29 cellular contexts compared by ENCODE assay signal in genomic region chr10:49776851-49777250, GRCh38. TPM values are rescaled to one million over a fixed set of nuclear protein-coding genes. Genes with fewer than 3 reads are reported as not detected.
"Had no signal": no experiment of that assay in that cellular context is flagged by ENCODE, and none has a peak within 500 bp of the region (broad histone marks: within the 10 kb centered on the region; RNA-seq: fewer than 3 reads in every experiment).

No MANE protein-coding gene starts in this region.

- DNase-seq: activated B cell treated with CpG ODN at 0.5 μM for 24 hours; activated CD4-positive, alpha-beta memory T cell treated with anti-CD3 and anti-CD28 coated beads for 36 hours; activated CD4-positive, alpha-beta T cell treated with anti-CD3 and anti-CD28 coated beads for 4 hours; activated CD4-positive, alpha-beta T cell treated with anti-CD3 and anti-CD28 coated beads, Interleukin-2, amount 10 ng/mL, durations not matched to agents 24 days and 14 days; activated CD4-positive, alpha-beta T cell treated with anti-CD3 and anti-CD28 coated beads, Interleukin-2, amount 50 U/mL, for 1 hour; activated CD4-positive, alpha-beta T cell treated with anti-CD3 and anti-CD28 coated beads, Interleukin-2, amount 50 U/mL, for 4 hours; activated CD4-positive, CD25-positive, alpha-beta regulatory T cell treated with anti-CD3 and anti-CD28 coated beads, Interleukin-2, amount 50 U/mL, for 72 hours; activated CD8-positive, alpha-beta memory T cell treated with anti-CD3 and anti-CD28 coated beads, Interleukin-2, amount 50 U/mL, for 4 hours; activated CD8-positive, alpha-beta T cell treated with anti-CD3 and anti-CD28 coated beads for 36 hours; activated effector memory CD4-positive, alpha-beta T cell treated with anti-CD3 and anti-CD28 coated beads, Interleukin-2, amount 50 U/mL, for 16 hours; activated gamma-delta T cell treated with Interleukin-2 at 50 U/mL for 16 hours; activated naive CD4-positive, alpha-beta T cell; activated naive CD4-positive, alpha-beta T cell treated with anti-CD3 and anti-CD28 coated beads for 36 hours; activated naive CD4-positive, alpha-beta T cell treated with anti-CD3 and anti-CD28 coated beads, Interleukin-2, amount 50 U/mL, for 16 hours; activated naive CD8-positive, alpha-beta T cell treated with anti-CD3 and anti-CD28 coated beads for 36 hours; activated T-cell treated with anti-CD3 and anti-CD28 coated beads for 4 hours; activated T-cell treated with anti-CD3 and anti-CD28 coated beads, Interleukin-2, amount 50 U/mL, for 1 hour; activated T-cell treated with anti-CD3 and anti-CD28 coated beads, Interleukin-2, amount 50 U/mL, for 4 hours; activated T-cell treated with anti-CD3 and anti-CD28 coated beads, Interleukin-2, amount 50 U/mL, for 72 hours; adrenal gland; amniotic stem cell; aorta; body of pancreas; brain microvascular endothelial cell; central memory CD4-positive, alpha-beta T cell; T-helper 2 cell; T-helper 9 cell had no signal

- H3K27ac ChIP-seq: adrenal gland, body of pancreas, brain microvascular endothelial cell, breast epithelium, VCaP had no signal

- H3K4me1 ChIP-seq: adrenal gland, body of pancreas, breast epithelium had no signal

- H3K27me3 ChIP-seq: adrenal gland, body of pancreas, brain microvascular endothelial cell, breast epithelium had no signal

- H3K36me3 ChIP-seq: adrenal gland, brain microvascular endothelial cell, breast epithelium had no signal

- H3K4me3 ChIP-seq: adrenal gland, body of pancreas, breast epithelium had no signal

- H3K9me3 ChIP-seq: adrenal gland, body of pancreas, breast epithelium had no signal

RNA-seq across cellular contexts. Expression of gene OGDHL, which starts 14.7 kb away (rescaled TPM):
- total RNA-seq: activated B cell treated with CpG ODN at 0.5 μM for 24 hours, aorta, breast epithelium had no signal
